Comparison of ENCODE assay signal across 11 cellular contexts in genomic region chr22:32469799-32470212, GRCh38. TPM values are rescaled to one million over a fixed set of nuclear protein-coding genes. Genes with fewer than 3 reads are reported as not detected.
DNase-seq lines count a peak whose midpoint lies in the region; ATAC-seq and TF ChIP-seq lines count a peak whose summit lies in the region.
"Had no signal": no experiment of that assay in that cellular context is flagged by ENCODE, and none has a peak within 500 bp of the region (broad histone marks: within the 10 kb centered on the region; RNA-seq: fewer than 3 reads in every experiment).

No MANE protein-coding gene starts in this region.

- DNase-seq in NCI-H1105 treated with DMSO at 0.1 percent for 48 hours (lab: John Stamatoyannopoulos, UW) (peak; percentile 15), NCI-H1105 (lab: John Stamatoyannopoulos, UW) (no peak), NCI-H82 treated with DMSO at 0.1 percent for 48 hours (lab: John Stamatoyannopoulos, UW; ENCODE audit: unreplicated experiment) (peak; percentile 58), fibroblast of the conjunctiva (ENCODE audit: low read depth) (peak; percentile 43), smooth muscle cell (lab: John Stamatoyannopoulos, UW; ENCODE audit: unreplicated experiment) (no peak), 8988T (no peak), mesothelial cell of epicardium (ENCODE audit: low spot score in 2 of 2, unreplicated experiment in 2 of 2) (no peak)
- DNase-seq: activated naive CD4-positive, alpha-beta T cell treated with Interleukin-2 at 50 U/mL for 16 hours; AML-193; stimulated activated CD4-positive, alpha-beta T cell treated with anti-CD3 and anti-CD28 coated beads, Interleukin-4, amount 100 ng/mL, for 1 hour had no signal

- H2AFZ ChIP-seq in smooth muscle cell (ENCODE audit: low read depth) = no peak overlapping the region

- H3K4me1 ChIP-seq in smooth muscle cell (ENCODE audit: low read depth) = no peaks in the 10 kb centered on the region

- peak overlapping the region; percentile 81 for H3K27ac ChIP-seq in smooth muscle cell (ENCODE audit: low read depth)

- H3K27ac Mint-ChIP-seq in mesothelial cell of epicardium = no peak overlapping the region

- no peak overlapping the region for H3K4me3 Mint-ChIP-seq in mesothelial cell of epicardium

- no peaks in the 10 kb centered on the region for H3K27me3 ChIP-seq in smooth muscle cell (ENCODE audit: low read depth)

- 14% methylated on average over 6 of the region's 6 CpGs for WGBS in smooth muscle cell (ENCODE audit: low lambda C conversion rate)

- peak overlapping the region; percentile 48 for H3K9ac ChIP-seq in smooth muscle cell (ENCODE audit: low read depth)

- TF ChIP-seq CTCF in smooth muscle cell (IDR thresholded peaks at IDR 0.05; ENCODE audit: borderline replicate concordance, insufficient read depth, poor library complexity, severe bottlenecking) (no peak), mesothelial cell of epicardium (IDR thresholded peaks at IDR 0.05; ENCODE audit: unreplicated experiment) (no peak)

- no peak overlapping the region for H3K4me2 ChIP-seq in smooth muscle cell

- peaks cover 6% of the 10 kb centered on the region for H3F3A ChIP-seq in smooth muscle cell (ENCODE audit: low read depth)

- H3K27me3 Mint-ChIP-seq in mesothelial cell of epicardium (ENCODE audit: low read depth) = peaks cover 49% of the 10 kb centered on the region

- H3K36me3 Mint-ChIP-seq in mesothelial cell of epicardium = no peaks in the 10 kb centered on the region

- H4K20me1 ChIP-seq in smooth muscle cell (ENCODE audit: low read depth) = no peaks in the 10 kb centered on the region

- H3K9me3 Mint-ChIP-seq in mesothelial cell of epicardium = no peaks in the 10 kb centered on the region

- ATAC-seq in GM21526 (IDR thresholded peaks at IDR 0.05; ENCODE audit: low FRiP score, unreplicated experiment) = no peak

- no peaks in the 10 kb centered on the region for H3K79me2 ChIP-seq in smooth muscle cell (ENCODE audit: low read depth)

- no peaks in the 10 kb centered on the region for H3K9me3 ChIP-seq in smooth muscle cell (replicated peaks; ENCODE audit: low read depth)

- H3K36me3 ChIP-seq in smooth muscle cell (ENCODE audit: low read depth) = no peaks in the 10 kb centered on the region

- H3K4me1 Mint-ChIP-seq in mesothelial cell of epicardium = peaks cover 4% of the 10 kb centered on the region

- H3K4me3 ChIP-seq in smooth muscle cell = no peak overlapping the region

RNA-seq across cellular contexts. Expression of gene FBXO7, which starts 4.8 kb away (rescaled TPM):
- total RNA-seq in smooth muscle cell (126 and 138 TPM in 2 replicates), mesothelial cell of epicardium (79.0 to 86.7 TPM (median 82.8 TPM) in 3 replicates)
- 141 and 149 TPM in 2 replicates for polyA plus RNA-seq in smooth muscle cell

RNA-seq across cellular contexts. Expression of gene BPIFC, which starts 5.6 kb away (rescaled TPM):
- total RNA-seq in smooth muscle cell (1.5 and 8.3 TPM in 2 replicates), mesothelial cell of epicardium (not detected in 3 replicates)
- polyA plus RNA-seq in smooth muscle cell = not detected in 2 replicates

RNA-seq across cellular contexts. Expression of gene RTCB, which starts 57.8 kb away (rescaled TPM):
- total RNA-seq in smooth muscle cell (120 and 175 TPM in 2 replicates), mesothelial cell of epicardium (72.0 to 74.7 TPM (median 73.5 TPM) in 3 replicates)
- 105 and 106 TPM in 2 replicates for polyA plus RNA-seq in smooth muscle cell

Comparison
In these comparisons a context has a peak if more than half of its experiments do, and no peak if none do; other contexts are left out.
1. DNase-seq: peak in NCI-H1105 treated with DMSO at 0.1 percent for 48 hours (single experiment), NCI-H82 treated with DMSO at 0.1 percent for 48 hours (single experiment) and fibroblast of the conjunctiva (single experiment); none in NCI-H1105 (single experiment), smooth muscle cell (single experiment), 8988T (single experiment) and mesothelial cell of epicardium (0 of 2).